1 cellular context compared by ENCODE assay signal in genomic region chr1:185774384-185774783, GRCh38.
TF ChIP-seq lines count a peak whose summit lies in the region.

No MANE protein-coding gene starts in this region.

TF ChIP-seq in SK-N-SH, 30 proteins besides CTCF, POLR2A, EP300 and RAD21 (continued from another document):
- TF ChIP-seq IRF3 (IDR thresholded peaks at IDR 0.05; ENCODE audit: low read depth, low read length) (no peak), USF1 (IDR thresholded peaks at IDR 0.05; ENCODE audit: borderline replicate concordance, low read depth) (no peak), USF2 (IDR thresholded peaks at IDR 0.05; ENCODE audit: borderline replicate concordance, low read depth, low read length) (no peak), TAF1 (IDR thresholded peaks at IDR 0.05; ENCODE audit: borderline replicate concordance, low read depth, low read length) (no peak), MEF2A (IDR thresholded peaks at IDR 0.05; ENCODE audit: borderline replicate concordance, low read depth) (no peak), REST (IDR thresholded peaks at IDR 0.05; ENCODE audit: low read depth, low read length) (no peak), JUND (IDR thresholded peaks at IDR 0.05) (no peak), GATA2 (CRISPR knock-in tag; IDR thresholded peaks at IDR 0.05) (no peak), TCF12 (IDR thresholded peaks at IDR 0.05) (no peak), SMC3 (IDR thresholded peaks at IDR 0.05; ENCODE audit: low read depth, low read length) (no peak), MAX (IDR thresholded peaks at IDR 0.05; ENCODE audit: low read depth) (no peak)
TF ChIP-seq in SK-N-SH: peak in this region for 0.
